ENCODE assay signal across 9 cellular contexts in the genomic region with DNA sequence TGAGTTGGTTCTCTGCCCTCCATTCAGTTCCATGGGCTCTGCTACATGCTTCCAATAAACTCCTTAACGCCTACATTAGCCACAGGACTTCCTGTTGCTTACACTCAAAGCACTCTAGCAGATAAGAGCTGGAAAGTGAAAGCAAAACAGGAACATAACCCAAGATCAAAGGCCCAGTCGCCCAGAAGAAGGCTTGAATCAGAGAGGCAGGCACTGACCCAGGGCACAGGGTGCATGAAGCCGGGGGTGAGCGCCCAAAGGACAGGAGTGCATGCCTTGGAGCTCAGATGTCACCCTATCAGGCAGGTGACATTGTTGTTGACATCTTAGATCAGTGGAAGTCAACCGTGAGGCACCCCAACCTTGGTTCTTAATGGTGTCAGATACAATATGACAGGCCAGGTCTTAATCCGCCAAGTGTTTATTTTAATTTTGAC.
DNase-seq lines count a peak whose midpoint lies in the region; ATAC-seq, FAIRE-seq and TF ChIP-seq lines count a peak whose summit lies in the region.
"Had no signal": no experiment of that assay in that cellular context is flagged by ENCODE, and none has a peak within 500 bp of the region (broad histone marks: within the 10 kb centered on the region; RNA-seq: fewer than 3 reads in every experiment).

No MANE protein-coding gene starts in this region.

- SMC1A ChIA-PET in GM12878 (lab: Charles Lee; ENCODE audit: uncharacterized antibody, unreplicated experiment): no interaction called here

- CTCF ChIA-PET in GM12878 (lab: Yijun Ruan, JAX): interaction anchor here (0.6 to 1.7 kb wide), 2 partner anchors 16 to 283 kb away, joined by 3 to 6 read pairs; no protein-coding TSS in a partner anchor

- no peaks in the 10 kb centered on the region for H3K27me3 ChIP-seq in GM12878 (replicated peaks in 1 of 2; ENCODE audit: control insufficient read depth in 2 of 2, insufficient read depth in 2 of 2, low read length in 1 of 2)
- peaks cover 16% of the 10 kb centered on the region for H3K27me3 ChIP-seq in smooth muscle cell (ENCODE audit: low read depth)
- H3K27me3 ChIP-seq in psoas muscle (ENCODE audit: insufficient read depth in 3 of 3, low read length in 2 of 3): no peaks in the 10 kb centered on the region
- H3K27me3 ChIP-seq: adrenal gland had no signal

- no peak for TF ChIP-seq CTCF in GM12878 (IDR thresholded peaks at IDR 0.05 in 2 of 3, conservative IDR thresholded peaks at IDR 0.05 in 1 of 3; ENCODE audit: control insufficient read depth in 2 of 3, extremely low read depth in 1 of 3, insufficient read depth in 1 of 3, low read depth in 3 of 3, low read length in 3 of 3)
- no peak for TF ChIP-seq CTCF in smooth muscle cell (IDR thresholded peaks at IDR 0.05; ENCODE audit: borderline replicate concordance, insufficient read depth, poor library complexity, severe bottlenecking)
- TF ChIP-seq CTCF in psoas muscle (IDR thresholded peaks at IDR 0.05): no peak

- peak; percentile 42 for DNase-seq in ACHN
- peak; percentile 42 for DNase-seq in GM19238 (ENCODE audit: insufficient read length, low spot score)
- DNase-seq in T follicular helper cell (ENCODE audit: low read depth): peak; percentile 29
- peak; percentile 66 for DNase-seq in GM12878 (ENCODE audit: low read depth, low spot score)
- DNase-seq in smooth muscle cell (lab: John Stamatoyannopoulos, UW; ENCODE audit: unreplicated experiment): no peak
- no peak for DNase-seq in psoas muscle
- DNase-seq in NCI-H187 treated with DMSO at 0.1 percent for 48 hours (lab: John Stamatoyannopoulos, UW): no peak

- TF ChIP-seq RAD21 in GM12878 (IDR thresholded peaks at IDR 0.05; ENCODE audit: insufficient read depth, low read depth, low read length): no peak

- H3K4me3 ChIP-seq in GM12878 (no peak overlapping the region), smooth muscle cell (no peak overlapping the region), psoas muscle (no peak overlapping the region)
- H3K4me3 ChIP-seq: adrenal gland had no signal

- H2AFZ ChIP-seq in GM12878 (ENCODE audit: control insufficient read depth, low read depth, low read length) (peak overlapping the region; percentile 91), smooth muscle cell (ENCODE audit: low read depth) (no peak overlapping the region)

- H3K27ac ChIP-seq in GM12878 (ENCODE audit: control insufficient read depth, insufficient read depth) (peak overlapping the region; percentile 75), smooth muscle cell (ENCODE audit: low read depth) (no peak overlapping the region), psoas muscle (no peak overlapping the region)
- H3K27ac ChIP-seq: adrenal gland had no signal

- no peaks in the 10 kb centered on the region for H3K36me3 ChIP-seq in GM12878 (ENCODE audit: control insufficient read depth in 2 of 2, insufficient read depth in 2 of 2, low read length in 1 of 2)
- no peaks in the 10 kb centered on the region for H3K36me3 ChIP-seq in smooth muscle cell (ENCODE audit: low read depth)
- no peaks in the 10 kb centered on the region for H3K36me3 ChIP-seq in psoas muscle (ENCODE audit: insufficient read depth in 1 of 2, low read depth in 1 of 2)
- H3K36me3 ChIP-seq: adrenal gland had no signal

- H3K9me3 ChIP-seq in GM12878 (replicated peaks; ENCODE audit: control insufficient read depth, insufficient read depth, low read length) (peaks cover 3% of the 10 kb centered on the region; the same call in 2 of the 3 replicates), smooth muscle cell (replicated peaks; ENCODE audit: low read depth) (no peaks in the 10 kb centered on the region), psoas muscle (no peaks in the 10 kb centered on the region)
- H3K9me3 ChIP-seq: adrenal gland had no signal

- RAD21 ChIA-PET in GM12878 (lab: Charles Lee; ENCODE audit: unreplicated experiment): interaction anchor here (1.0 to 1.6 kb wide), 2 partner anchors 24 to 51 kb away, joined by 3 to 8 read pairs; no protein-coding TSS in a partner anchor

- in situ Hi-C loops in ACHN (cut with HindIII; ENCODE audit: low pct_ligation_motif_present, low pct_unique_long_range_greater_than_20kb, low sequenced_read_pairs): no loop called here
- in situ Hi-C loops in GM12878 (cut with MboI): no loop called here

- peaks cover 15% of the 10 kb centered on the region for H3K4me1 ChIP-seq in GM12878 (ENCODE audit: control insufficient read depth, insufficient read depth, low read length)
- H3K4me1 ChIP-seq in smooth muscle cell (ENCODE audit: low read depth): peaks cover 15% of the 10 kb centered on the region
- H3K4me1 ChIP-seq in psoas muscle: no peaks in the 10 kb centered on the region

- TF ChIP-seq POLR2A in GM12878 (IDR thresholded peaks at IDR 0.05; ENCODE audit: low read depth, low read length): peak; percentile 71

- 13% methylated on average over 6 of the region's 6 CpGs for WGBS in GM12878 (ENCODE audit: insufficient coverage, insufficient replicate concordance, low lambda C conversion rate, missing lambda C conversion rate)
- 40% methylated on average over 6 of the region's 6 CpGs for WGBS in smooth muscle cell (ENCODE audit: low lambda C conversion rate)
- WGBS in psoas muscle, 3 donors: 80 to 85% (median 83%) methylated on average over 6 of the region's 6 CpGs

- intact Hi-C loops in GM12878 (cut with micrococcal nuclease; ENCODE audit: unreplicated experiment) (no loop called here), psoas muscle (cut with DNase I) (no loop called here)

- H3K9ac ChIP-seq in GM12878 (ENCODE audit: control insufficient read depth, insufficient read depth, low read length): peak overlapping the region; percentile 37; the same call in 1 of the 2 replicates
- H3K9ac ChIP-seq in smooth muscle cell (ENCODE audit: low read depth): no peak overlapping the region

- H4K20me1 ChIP-seq in GM12878 (ENCODE audit: control insufficient read depth, insufficient read depth): no peaks in the 10 kb centered on the region
- H4K20me1 ChIP-seq in smooth muscle cell (ENCODE audit: low read depth): no peaks in the 10 kb centered on the region

- H3F3A ChIP-seq in smooth muscle cell (ENCODE audit: low read depth): no peaks in the 10 kb centered on the region

- BruUV-seq in GM12878 (replicated peaks; lab: Mats Ljungman, UMichigan): no TSS peak

- no peak for TF ChIP-seq EP300 in GM12878 (IDR thresholded peaks at IDR 0.05; ENCODE audit: borderline replicate concordance in 1 of 2, control insufficient read depth in 1 of 2, low read depth in 2 of 2, low read length in 2 of 2)

- H3K79me2 ChIP-seq in GM12878 (ENCODE audit: control insufficient read depth, insufficient read depth, low read length): no peaks in the 10 kb centered on the region
- H3K79me2 ChIP-seq in smooth muscle cell (ENCODE audit: low read depth): no peaks in the 10 kb centered on the region

- FAIRE-seq in GM12878 (lab: Jason Lieb, UNC): peak; percentile 80

- ATAC-seq in HG03432 (IDR thresholded peaks at IDR 0.05; ENCODE audit: unreplicated experiment) (peak; percentile 74), GM12878 (peak; percentile 98), psoas muscle (no peak)

- POLR2A ChIA-PET in GM12878 (lab: Charles Lee): interaction anchor here (0.6 kb wide), 2 partner anchors 74 to 1931 kb away, joined by 3 to 4 read pairs; no protein-coding TSS in a partner anchor

- H3K4me2 ChIP-seq in GM12878 (ENCODE audit: control insufficient read depth, insufficient read depth) (peak overlapping the region; percentile 93), smooth muscle cell (peak overlapping the region; percentile 85)

TF ChIP-seq in GM12878, 131 proteins besides CTCF, POLR2A, EP300 and RAD21 (continues in another document):
- peak; percentile 6 for TF ChIP-seq SP1 (IDR thresholded peaks at IDR 0.05; ENCODE audit: low read depth, low read length)
- TF ChIP-seq, protein P1, sequence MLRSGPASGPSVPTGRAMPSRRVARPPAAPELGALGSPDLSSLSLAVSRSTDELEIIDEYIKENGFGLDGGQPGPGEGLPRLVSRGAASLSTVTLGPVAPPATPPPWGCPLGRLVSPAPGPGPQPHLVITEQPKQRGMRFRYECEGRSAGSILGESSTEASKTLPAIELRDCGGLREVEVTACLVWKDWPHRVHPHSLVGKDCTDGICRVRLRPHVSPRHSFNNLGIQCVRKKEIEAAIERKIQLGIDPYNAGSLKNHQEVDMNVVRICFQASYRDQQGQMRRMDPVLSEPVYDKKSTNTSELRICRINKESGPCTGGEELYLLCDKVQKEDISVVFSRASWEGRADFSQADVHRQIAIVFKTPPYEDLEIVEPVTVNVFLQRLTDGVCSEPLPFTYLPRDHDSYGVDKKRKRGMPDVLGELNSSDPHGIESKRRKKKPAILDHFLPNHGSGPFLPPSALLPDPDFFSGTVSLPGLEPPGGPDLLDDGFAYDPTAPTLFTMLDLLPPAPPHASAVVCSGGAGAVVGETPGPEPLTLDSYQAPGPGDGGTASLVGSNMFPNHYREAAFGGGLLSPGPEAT (IDR thresholded peaks at IDR 0.05; ENCODE audit: low read depth): peak; percentile 50; the same call in 1 of the 2 replicates
- 0 out of 2 replicates have a peak, but pooled peaks have one; percentile 43 for TF ChIP-seq CREM (IDR thresholded peaks at IDR 0.05; ENCODE audit: low read depth)
- peak; percentile 30; the same call in 1 of the 2 replicates for TF ChIP-seq SPI1 (IDR thresholded peaks at IDR 0.05; ENCODE audit: borderline replicate concordance, insufficient read depth, low read depth, low read length)
- peak; percentile 29; the same call in 1 of the 2 replicates for TF ChIP-seq NBN (IDR thresholded peaks at IDR 0.05)
- peak; percentile 56; the same call in 1 of the 2 replicates for TF ChIP-seq ASH2L (IDR thresholded peaks at IDR 0.05; ENCODE audit: borderline replicate concordance, low read depth)
- no peak for TF ChIP-seq ZBED1 (IDR thresholded peaks at IDR 0.05; ENCODE audit: borderline replicate concordance)
- TF ChIP-seq CBFB (IDR thresholded peaks at IDR 0.05; ENCODE audit: low read depth): 0 out of 2 replicates have a peak, but pooled peaks have one; percentile 29
- TF ChIP-seq TCF7 (IDR thresholded peaks at IDR 0.05; ENCODE audit: borderline replicate concordance): peak; percentile 88
- TF ChIP-seq GABPA (IDR thresholded peaks at IDR 0.05; ENCODE audit: low read depth): 0 out of 2 replicates have a peak, but pooled peaks have one; percentile 6
- TF ChIP-seq IKZF1 (conservative IDR thresholded peaks at IDR 0.05): peak; percentile 57
- no peak for TF ChIP-seq SUZ12 (IDR thresholded peaks at IDR 0.05; ENCODE audit: unreplicated experiment)
- TF ChIP-seq EED (IDR thresholded peaks at IDR 0.05; ENCODE audit: low read depth): peak; percentile 62
- TF ChIP-seq CBX5 (IDR thresholded peaks at IDR 0.05; ENCODE audit: low read depth): 0 out of 2 replicates have a peak, but pooled peaks have one; percentile 32
- no peak for TF ChIP-seq BHLHE40 (IDR thresholded peaks at IDR 0.05; ENCODE audit: borderline replicate concordance in 1 of 2, low read depth in 2 of 2, low read length in 1 of 2)
- TF ChIP-seq RUNX3 (IDR thresholded peaks at IDR 0.05; ENCODE audit: low read length): peak; percentile 89
- TF ChIP-seq IKZF2 (IDR thresholded peaks at IDR 0.05): peak; percentile 70 to 76; a peak in 3 of 4 replicates
- no peak for TF ChIP-seq ATF7 (IDR thresholded peaks at IDR 0.05; ENCODE audit: low read depth)

Comparison
In these comparisons a context has a peak if more than half of its experiments do, and no peak if none do; other contexts are left out.
1. DNase-seq: peak in ACHN (single experiment), GM19238 (single experiment), T follicular helper cell (single experiment) and GM12878 (single experiment); none in smooth muscle cell (single experiment), psoas muscle (0 of 2) and NCI-H187 treated with DMSO at 0.1 percent for 48 hours (single experiment).
2. ATAC-seq: peak in HG03432 (single experiment) and GM12878 (single experiment); none in psoas muscle (0 of 4).